In the genomic region with DNA sequence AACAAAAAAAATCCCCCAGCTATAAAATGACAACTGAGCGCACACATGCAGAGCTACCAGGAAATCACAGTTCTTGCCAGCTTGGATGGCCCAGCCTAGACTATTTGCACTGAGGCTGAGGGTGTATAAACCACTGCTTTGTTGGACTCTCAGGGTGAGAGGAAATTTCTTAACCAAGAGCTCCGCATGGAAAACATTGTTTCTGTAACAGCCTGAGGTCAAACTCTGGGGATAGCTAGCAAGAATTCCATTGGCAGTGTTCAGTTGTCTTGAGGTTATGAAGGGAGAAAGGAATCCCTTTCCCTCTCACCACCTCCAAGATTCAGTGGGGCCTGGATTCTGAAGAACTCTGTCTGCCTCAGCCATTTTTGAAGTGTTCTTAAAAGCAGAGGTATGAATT, we compare ENCODE assay signal across 21 cellular contexts.
A peak's percentile ranks its signal among the peaks of the same experiment; 100 is the strongest.
DNase-seq lines count a peak whose midpoint lies in the region; ATAC-seq, FAIRE-seq and TF ChIP-seq lines count a peak whose summit lies in the region.
"Had no signal": no experiment of that assay in that cellular context is flagged by ENCODE, and none has a peak within 500 bp of the region (broad histone marks: within the 10 kb centered on the region; RNA-seq: fewer than 3 reads in every experiment).

No MANE protein-coding gene starts in this region.

- no peaks in the 10 kb centered on the region for H3K79me2 ChIP-seq in astrocyte (ENCODE audit: insufficient read depth, low read length)

- H3K9ac ChIP-seq in astrocyte (ENCODE audit: low read length) = no peak overlapping the region

- no peak for FAIRE-seq in astrocyte (lab: Jason Lieb, UNC)
- FAIRE-seq: bronchial epithelial cell, GM19239 had no signal

- no peaks in the 10 kb centered on the region for H3K9me3 Mint-ChIP-seq in astrocyte (ENCODE audit: unreplicated experiment)

- ATAC-seq in heart left ventricle (peak; percentile 28 to 73 (median 50)), aorta (ENCODE audit: low FRiP score) (peak; percentile 3)
- ATAC-seq: activated CD4-positive, CD25-positive, alpha-beta regulatory T cell treated with anti-CD3 and anti-CD28 coated beads, Interleukin-2, amount 50 U/mL, for 24 hours; activated CD8-positive, alpha-beta memory T cell treated with anti-CD3 and anti-CD28 coated beads, Interleukin-2, amount 10 ng/mL, durations not matched to agents 7 days and 5 days; left lobe of liver had no signal

- no peaks in the 10 kb centered on the region for H3K36me3 Mint-ChIP-seq in astrocyte (ENCODE audit: low read depth, unreplicated experiment)
- H3K36me3 Mint-ChIP-seq: activated CD8-positive, alpha-beta memory T cell treated with anti-CD3 and anti-CD28 coated beads, Interleukin-2, amount 10 ng/mL, durations not matched to agents 7 days and 5 days; naive B cell had no signal

- H3K4me1 Mint-ChIP-seq in astrocyte (ENCODE audit: low read depth, unreplicated experiment) = peaks cover 33% of the 10 kb centered on the region
- H3K4me1 Mint-ChIP-seq: activated CD8-positive, alpha-beta memory T cell treated with anti-CD3 and anti-CD28 coated beads, Interleukin-2, amount 10 ng/mL, durations not matched to agents 7 days and 5 days; naive B cell had no signal

- no peak overlapping the region for H3K4me3 Mint-ChIP-seq in astrocyte (ENCODE audit: unreplicated experiment)
- H3K4me3 Mint-ChIP-seq: activated CD8-positive, alpha-beta memory T cell treated with anti-CD3 and anti-CD28 coated beads, Interleukin-2, amount 10 ng/mL, durations not matched to agents 7 days and 5 days; HFFc6; naive B cell had no signal

- intact Hi-C loops in heart left ventricle (cut with DNase I) = no loop called here
- intact Hi-C loops in aorta (cut with DNase I) = no loop called here
- intact Hi-C loops in posterior cingulate gyrus (cut with DNase I) = no loop called here

- H3K4me3 ChIP-seq in astrocyte (ENCODE audit: insufficient read depth, low read depth, low read length) (no peak overlapping the region), heart left ventricle (no peak overlapping the region), aorta (ENCODE audit: low read length in 2 of 2) (no peak overlapping the region)

- H3K36me3 ChIP-seq in astrocyte (ENCODE audit: insufficient read depth, low read length) (no peaks in the 10 kb centered on the region), heart left ventricle (no peaks in the 10 kb centered on the region), aorta (ENCODE audit: control insufficient read depth in 1 of 2, insufficient read depth in 2 of 2, low read length in 1 of 2) (no peaks in the 10 kb centered on the region)

- H3K9me3 ChIP-seq in astrocyte (ENCODE audit: insufficient read depth, low read depth, low read length) = no peaks in the 10 kb centered on the region
- H3K9me3 ChIP-seq in heart left ventricle = no peaks in the 10 kb centered on the region
- H3K9me3 ChIP-seq in aorta (ENCODE audit: control insufficient read depth, low read length) = no peaks in the 10 kb centered on the region

- H3K27me3 ChIP-seq in astrocyte (ENCODE audit: insufficient read depth, low read length) = no peaks in the 10 kb centered on the region
- H3K27me3 ChIP-seq in heart left ventricle = no peaks in the 10 kb centered on the region
- H3K27me3 ChIP-seq in aorta (ENCODE audit: control insufficient read depth in 1 of 2, insufficient read depth in 2 of 2, low read length in 1 of 2) = no peaks in the 10 kb centered on the region

- DNase-seq in astrocyte (ENCODE audit: low read depth) (peak; percentile 19), heart left ventricle (no peak), non-pigmented ciliary epithelial cell (ENCODE audit: low read depth) (peak; percentile 8), aorta (no peak), NCI-H1436 treated with DMSO at 0.1 percent for 48 hours (lab: John Stamatoyannopoulos, UW) (no peak), nucleus accumbens (lab: John Stamatoyannopoulos, UW) (no peak), posterior cingulate gyrus (no peak)
- DNase-seq: activated CD8-positive, alpha-beta memory T cell treated with anti-CD3 and anti-CD28 coated beads, Interleukin-2, amount 10 ng/mL, durations not matched to agents 7 days and 5 days; activated naive CD4-positive, alpha-beta T cell; DMS 273 treated with DMSO at 0.1 percent for 48 hours; HFFc6; naive B cell; NCI-H1694 treated with DMSO at 0.1 percent for 48 hours; SHP77 treated with DMSO at 0.1 percent for 48 hours; stimulated activated CD4-positive, alpha-beta T cell treated with anti-CD3 and anti-CD28 coated beads, Interleukin-1b, Interleukin-23, amount 100 ng/mL, for 48 hours; substantia nigra; T-helper 2 cell had no signal

- no peak for TF ChIP-seq CTCF in astrocyte (IDR thresholded peaks at IDR 0.05; ENCODE audit: insufficient read depth, low read depth, low read length)
- no peak for TF ChIP-seq CTCF in heart left ventricle (IDR thresholded peaks at IDR 0.05)

- H3K27ac ChIP-seq in astrocyte (ENCODE audit: low read depth, low read length) (no peak overlapping the region), heart left ventricle (peak overlapping the region in 6 of 12 donors; percentile 3 to 43 (median 31)), aorta (ENCODE audit: low read depth in 1 of 2, low read length in 2 of 2) (no peak overlapping the region)

- TF ChIP-seq POLR2A in heart left ventricle (IDR thresholded peaks at IDR 0.05) = no peak

- H4K20me1 ChIP-seq in astrocyte (ENCODE audit: insufficient read depth, low read length) = no peaks in the 10 kb centered on the region

- H3K27ac Mint-ChIP-seq in astrocyte (ENCODE audit: unreplicated experiment) = peak overlapping the region; percentile 86
- H3K27ac Mint-ChIP-seq: activated CD8-positive, alpha-beta memory T cell treated with anti-CD3 and anti-CD28 coated beads, Interleukin-2, amount 10 ng/mL, durations not matched to agents 7 days and 5 days; HFFc6; naive B cell had no signal

- WGBS in heart left ventricle, 4 donors = 59 to 68% (median 61%) methylated on average over 2 of the region's 2 CpGs
- 59 to 61% methylated on average over 2 of the region's 2 CpGs for WGBS in aorta, 2 donors

- H3K4me2 ChIP-seq in astrocyte (ENCODE audit: low read length) = no peak overlapping the region

- H3K27me3 Mint-ChIP-seq in astrocyte (ENCODE audit: low read depth, unreplicated experiment) = no peaks in the 10 kb centered on the region
- H3K27me3 Mint-ChIP-seq: activated CD8-positive, alpha-beta memory T cell treated with anti-CD3 and anti-CD28 coated beads, Interleukin-2, amount 10 ng/mL, durations not matched to agents 7 days and 5 days; naive B cell had no signal

- no peak overlapping the region for H2AFZ ChIP-seq in astrocyte (ENCODE audit: low read depth, low read length)

- H3K4me1 ChIP-seq in astrocyte (ENCODE audit: insufficient read depth, low read length) (no peaks in the 10 kb centered on the region), heart left ventricle (peaks cover 0 to 48% (median 16%) of the 10 kb centered on the region in 12 donors), aorta (ENCODE audit: control insufficient read depth in 1 of 2, insufficient read depth in 2 of 2, low read length in 2 of 2) (peaks cover 2 to 4% of the 10 kb centered on the region in 2 donors)

Comparison
In these comparisons a context has a peak if more than half of its experiments do, and no peak if none do; other contexts are left out.
1. DNase-seq: peak in astrocyte (single experiment) and non-pigmented ciliary epithelial cell (single experiment); none in heart left ventricle (0 of 5), aorta (0 of 2), NCI-H1436 treated with DMSO at 0.1 percent for 48 hours (single experiment), nucleus accumbens (0 of 56) and posterior cingulate gyrus (0 of 10).